Comparison of ENCODE assay signal across 27 cellular contexts in genomic region chr2:179125404-179125803, GRCh38.
DNase-seq lines count a peak whose midpoint lies in the region; ATAC-seq, FAIRE-seq and TF ChIP-seq lines count a peak whose summit lies in the region.
"Had no signal": no experiment of that assay in that cellular context is flagged by ENCODE, and none has a peak within 500 bp of the region (broad histone marks: within the 10 kb centered on the region; RNA-seq: fewer than 3 reads in every experiment).

No MANE protein-coding gene starts in this region.

- no peak overlapping the region for H2AFZ ChIP-seq in OCI-LY1 (ENCODE audit: low read length)
- H2AFZ ChIP-seq in H1 (ENCODE audit: low read length) = no peak overlapping the region

- TF ChIP-seq POLR2A in H1 (IDR thresholded peaks at IDR 0.05; ENCODE audit: control extremely low read depth in 1 of 2, low read depth in 2 of 2, low read length in 2 of 2) (no peak), erythroblast (IDR thresholded peaks at IDR 0.05; ENCODE audit: low read length) (no peak)

- no peak overlapping the region for H3K18ac ChIP-seq in H1 (ENCODE audit: extremely low read depth, low read length)

- H3K9me2 ChIP-seq in OCI-LY1 (ENCODE audit: low read depth, low read length) = no peaks in the 10 kb centered on the region

- no peak overlapping the region for H2BK120ac ChIP-seq in H1 (replicated peaks; ENCODE audit: low read depth, low read length)

- CTCF ChIA-PET in H1 (lab: Charles Lee; ENCODE audit: partially characterized antibody) = no interaction called here

- TF ChIP-seq CTCF in OCI-LY1 (IDR thresholded peaks at IDR 0.05; ENCODE audit: low read length) (no peak), H1 (IDR thresholded peaks at IDR 0.05; ENCODE audit: control extremely low read depth in 1 of 3, insufficient read depth in 1 of 3, low read depth in 1 of 3, low read length in 3 of 3) (no peak)

- H3K79me2 ChIP-seq in OCI-LY1 (ENCODE audit: insufficient read depth, low read length) = no peaks in the 10 kb centered on the region
- no peaks in the 10 kb centered on the region for H3K79me2 ChIP-seq in H1 (ENCODE audit: control insufficient read depth in 1 of 2, insufficient read depth in 2 of 2, low read length in 2 of 2)

- POLR2A ChIA-PET in H1 (lab: Charles Lee; ENCODE audit: partially characterized antibody) = no interaction called here

- no peak overlapping the region for H4K8ac ChIP-seq in H1 (ENCODE audit: extremely low read depth, insufficient read depth, low read length)

- 0 out of 2 replicates have a peak overlapping the region, but pooled peaks have one; percentile 29 for H2AK5ac ChIP-seq in H1 (ENCODE audit: low read depth, low read length)

- no peak overlapping the region for H3K4me3 Mint-ChIP-seq in activated T-cell treated with anti-CD3 and anti-CD28 coated beads, Interleukin-2, amount 50 U/mL, for 72 hours
- H3K4me3 Mint-ChIP-seq in stimulated activated effector memory CD8-positive, alpha-beta T cell treated with anti-CD3 and anti-CD28 coated beads, Interleukin-12 subunit alpha, Interleukin-12 subunit beta, amount 100 ng/mL, for 72 hours = no peak overlapping the region
- H3K4me3 Mint-ChIP-seq: CD14-positive monocyte; CD4-positive, alpha-beta memory T cell; CD4-positive, CD25-positive, alpha-beta regulatory T cell; CD8-positive, alpha-beta memory T cell had no signal

- H3K36me3 ChIP-seq in OCI-LY1 (ENCODE audit: insufficient read depth, low read length) (peaks cover 5% of the 10 kb centered on the region; the same call in 1 of the 2 replicates), H1 (ENCODE audit: control insufficient read depth in 2 of 4, insufficient read depth in 4 of 4, low read length in 3 of 4) (no peaks in the 10 kb centered on the region)
- H3K36me3 ChIP-seq: BE2C had no signal

- TF ChIP-seq RAD21 in H1 (IDR thresholded peaks at IDR 0.05 in 1 of 2, conservative IDR thresholded peaks at IDR 0.05 in 1 of 2; ENCODE audit: low read depth in 2 of 2, low read length in 2 of 2) = no peak

- no peak overlapping the region for H3K4ac ChIP-seq in H1 (replicated peaks; ENCODE audit: insufficient read length, low read depth, low read length)

- H3K23me2 ChIP-seq in H1 (ENCODE audit: low read depth, low read length) = no peaks in the 10 kb centered on the region

- H4K20me1 ChIP-seq in OCI-LY1 (ENCODE audit: insufficient read depth, low read length) (no peaks in the 10 kb centered on the region), H1 (replicated peaks in 1 of 2; ENCODE audit: control insufficient read depth in 1 of 2, insufficient read depth in 2 of 2, low read length in 2 of 2) (no peaks in the 10 kb centered on the region)
- H4K20me1 ChIP-seq: BLaER1 had no signal

- H3K27ac Mint-ChIP-seq in activated T-cell treated with anti-CD3 and anti-CD28 coated beads, Interleukin-2, amount 50 U/mL, for 72 hours = no peak overlapping the region
- H3K27ac Mint-ChIP-seq in stimulated activated effector memory CD8-positive, alpha-beta T cell treated with anti-CD3 and anti-CD28 coated beads, Interleukin-12 subunit alpha, Interleukin-12 subunit beta, amount 100 ng/mL, for 72 hours = no peak overlapping the region
- H3K27ac Mint-ChIP-seq: CD14-positive monocyte; CD4-positive, alpha-beta memory T cell; CD4-positive, CD25-positive, alpha-beta regulatory T cell; CD8-positive, alpha-beta memory T cell had no signal

- no peak overlapping the region for H4K5ac ChIP-seq in H1 (ENCODE audit: insufficient read length, low read depth, low read length)

- no peak overlapping the region for H4K91ac ChIP-seq in H1 (replicated peaks; ENCODE audit: insufficient read length, low read length)

- H3K4me3 ChIP-seq in OCI-LY1 (ENCODE audit: low read depth, low read length, poor library complexity, severe bottlenecking) (no peak overlapping the region), H1 (ENCODE audit: extremely low read depth in 1 of 4, insufficient read depth in 2 of 4, low read depth in 3 of 4, low read length in 4 of 4) (no peak overlapping the region)
- H3K4me3 ChIP-seq: BLaER1, GM12878 had no signal

- H3K9me3 ChIP-seq in OCI-LY1 (ENCODE audit: low read length) (no peaks in the 10 kb centered on the region), H1 (ENCODE audit: insufficient read depth in 2 of 2, low read depth in 1 of 2, low read length in 1 of 2) (no peaks in the 10 kb centered on the region)
- H3K9me3 ChIP-seq: BE2C, BLaER1 had no signal

- peak overlapping the region; percentile 45 for H3K27ac ChIP-seq in OCI-LY1 (ENCODE audit: low read depth, low read length, poor library complexity, severe bottlenecking)
- no peak overlapping the region for H3K27ac ChIP-seq in H1 (ENCODE audit: low read depth, low read length)
- H3K27ac ChIP-seq: BLaER1 had no signal

- no peaks in the 10 kb centered on the region for H3K79me1 ChIP-seq in H1 (ENCODE audit: low read depth, low read length)

- no peaks in the 10 kb centered on the region for H3F3A ChIP-seq in OCI-LY1 (ENCODE audit: insufficient read depth, low read length)

- H3K23ac ChIP-seq in H1 (ENCODE audit: insufficient read length) = no peak overlapping the region

- FAIRE-seq in H1 (lab: Jason Lieb, UNC) = no peak
- FAIRE-seq: A204.1, GM12878, GM12892, GM18507 had no signal

- H2BK12ac ChIP-seq in H1 (ENCODE audit: low read depth, low read length) = no peak overlapping the region

- 75% methylated on average over 3 of the region's 3 CpGs; no CpG with 5 or more reads in 1 of the 2 experiments for WGBS in H1 (ENCODE audit: extremely low coverage in 1 of 2, insufficient coverage in 1 of 2, insufficient read length in 1 of 2, insufficient replicate concordance in 2 of 2, low coverage in 1 of 2, low lambda C conversion rate in 2 of 2, missing lambda C conversion rate in 1 of 2), 2 experiments

- no peak overlapping the region for H3K4me2 ChIP-seq in OCI-LY1 (ENCODE audit: low read length)
- H3K4me2 ChIP-seq in H1 (ENCODE audit: insufficient read depth in 1 of 2, low read depth in 2 of 2, low read length in 2 of 2) = no peak overlapping the region
- H3K4me2 ChIP-seq: BLaER1 had no signal

- no peak for DNase-seq in activated T-cell treated with anti-CD3 and anti-CD28 coated beads, Interleukin-2, amount 50 U/mL, for 72 hours
- DNase-seq in activated T-cell treated with anti-CD3 and anti-CD28 coated beads, Interleukin-2, amount 50 U/mL, for 1 hour = no peak
- DNase-seq in H1 (ENCODE audit: low read depth in 1 of 2, low spot score in 2 of 2) (no peak), erythroblast (lab: John Stamatoyannopoulos, UW) (no peak)
- no peak for DNase-seq in stimulated activated effector memory CD8-positive, alpha-beta T cell treated with anti-CD3 and anti-CD28 coated beads, Interleukin-12 subunit alpha, Interleukin-12 subunit beta, amount 100 ng/mL, for 72 hours (ENCODE audit: low spot score in 2 of 2)
- DNase-seq: 8988T; ACHN; BE2C; C1 segment of cervical spinal cord; CD4-positive, CD25-positive, alpha-beta regulatory T cell; CD8-positive, alpha-beta memory T cell; COR-L47; DMS153; DMS53; DMS79; DND-41; EL; GDM1 had no signal

- H2BK15ac ChIP-seq in H1 (ENCODE audit: low read length) = no peak overlapping the region

- H3K4me1 ChIP-seq in OCI-LY1 (ENCODE audit: insufficient read depth, low read length, severe bottlenecking) (peaks cover 38% of the 10 kb centered on the region), H1 (replicated peaks in 1 of 4; ENCODE audit: control insufficient read depth in 3 of 4, insufficient read depth in 4 of 4, low read length in 3 of 4) (no peaks in the 10 kb centered on the region)
- H3K4me1 ChIP-seq: BE2C, BLaER1 had no signal

- no peak overlapping the region for H3K9ac ChIP-seq in OCI-LY1 (ENCODE audit: low read length)
- H3K9ac ChIP-seq in H1 (replicated peaks in 1 of 4; ENCODE audit: extremely low read depth in 1 of 4, low read depth in 3 of 4, low read length in 3 of 4) = no peak overlapping the region
- H3K9ac ChIP-seq: BLaER1 had no signal

- no peaks in the 10 kb centered on the region for H3K27me3 ChIP-seq in OCI-LY1 (ENCODE audit: insufficient read depth, low read length)
- H3K27me3 ChIP-seq in H1 (replicated peaks in 1 of 4; ENCODE audit: control insufficient read depth in 3 of 4, extremely low read depth in 1 of 4, insufficient read depth in 3 of 4, low read length in 3 of 4) = no peaks in the 10 kb centered on the region
- H3K27me3 ChIP-seq: BE2C, BLaER1 had no signal

- no peak overlapping the region for H3K56ac ChIP-seq in H1 (replicated peaks; ENCODE audit: insufficient read length, low read depth, low read length)

- H3K9me3 Mint-ChIP-seq in activated T-cell treated with anti-CD3 and anti-CD28 coated beads, Interleukin-2, amount 50 U/mL, for 72 hours = no peaks in the 10 kb centered on the region
- H3K9me3 Mint-ChIP-seq in stimulated activated effector memory CD8-positive, alpha-beta T cell treated with anti-CD3 and anti-CD28 coated beads, Interleukin-12 subunit alpha, Interleukin-12 subunit beta, amount 100 ng/mL, for 72 hours = peaks cover 4% of the 10 kb centered on the region
- H3K9me3 Mint-ChIP-seq: CD14-positive monocyte; CD4-positive, alpha-beta memory T cell; CD4-positive, CD25-positive, alpha-beta regulatory T cell had no signal

- peak; percentile 18 to 35 for ATAC-seq in activated T-cell treated with anti-CD3 and anti-CD28 coated beads, Interleukin-2, amount 50 U/mL, for 72 hours (replicated peaks in 1 of 2)
- ATAC-seq in stimulated activated effector memory CD8-positive, alpha-beta T cell treated with anti-CD3 and anti-CD28 coated beads, Interleukin-12 subunit alpha, Interleukin-12 subunit beta, amount 100 ng/mL, for 72 hours = peak; percentile 8
- no peak for ATAC-seq in HG02571 (IDR thresholded peaks at IDR 0.05; ENCODE audit: unreplicated experiment)
- ATAC-seq: GM12878 had no signal

- no peak for TF ChIP-seq EP300 in H1 (IDR thresholded peaks at IDR 0.05; ENCODE audit: borderline replicate concordance in 1 of 2, low read depth in 2 of 2, low read length in 2 of 2)

- H3K36me3 Mint-ChIP-seq in activated T-cell treated with anti-CD3 and anti-CD28 coated beads, Interleukin-2, amount 50 U/mL, for 72 hours (ENCODE audit: insufficient read depth in 2 of 2) = peaks cover 0 to under 1% of the 10 kb centered on the region in 2 donors
- no peaks in the 10 kb centered on the region for H3K36me3 Mint-ChIP-seq in stimulated activated effector memory CD8-positive, alpha-beta T cell treated with anti-CD3 and anti-CD28 coated beads, Interleukin-12 subunit alpha, Interleukin-12 subunit beta, amount 100 ng/mL, for 72 hours
- H3K36me3 Mint-ChIP-seq: CD4-positive, CD25-positive, alpha-beta regulatory T cell; CD8-positive, alpha-beta memory T cell had no signal

- no peak overlapping the region for H2BK20ac ChIP-seq in H1 (ENCODE audit: low read length)

- H3K14ac ChIP-seq in H1 (ENCODE audit: insufficient read length) = no peak overlapping the region

- H3K4me1 Mint-ChIP-seq in activated T-cell treated with anti-CD3 and anti-CD28 coated beads, Interleukin-2, amount 50 U/mL, for 72 hours (ENCODE audit: low read depth) = no peaks in the 10 kb centered on the region
- H3K4me1 Mint-ChIP-seq in stimulated activated effector memory CD8-positive, alpha-beta T cell treated with anti-CD3 and anti-CD28 coated beads, Interleukin-12 subunit alpha, Interleukin-12 subunit beta, amount 100 ng/mL, for 72 hours = no peaks in the 10 kb centered on the region

- H3K27me3 Mint-ChIP-seq in activated T-cell treated with anti-CD3 and anti-CD28 coated beads, Interleukin-2, amount 50 U/mL, for 72 hours (ENCODE audit: low read depth) = no peaks in the 10 kb centered on the region
- H3K27me3 Mint-ChIP-seq: CD4-positive, alpha-beta memory T cell; CD4-positive, CD25-positive, alpha-beta regulatory T cell; CD8-positive, alpha-beta memory T cell had no signal

- no peak overlapping the region for H2BK5ac ChIP-seq in H1 (ENCODE audit: low read depth, low read length)
